Comparison of ENCODE assay signal across 38 cellular contexts in genomic region chr7:74048999-74049599, GRCh38. TPM values are rescaled to one million over a fixed set of nuclear protein-coding genes. Genes with fewer than 3 reads are reported as not detected.
"Had no signal": no experiment of that assay in that cellular context is flagged by ENCODE, and none has a peak within 500 bp of the region (broad histone marks: within the 10 kb centered on the region; RNA-seq: fewer than 3 reads in every experiment).

No MANE protein-coding gene starts in this region.

- H3K4me3 ChIP-seq: adrenal gland, ascending aorta, body of pancreas, breast epithelium, cardiac muscle cell had no signal

- H3K4me3 Mint-ChIP-seq: activated naive CD4-positive, alpha-beta T cell treated with anti-CD3 and anti-CD28 coated beads for 36 hours; activated naive CD4-positive, alpha-beta T cell treated with anti-CD3 and anti-CD28 coated beads, Interleukin-2, amount 10 ng/mL, durations not matched to agents 7 days and 5 days; activated naive CD4-positive, alpha-beta T cell treated with anti-CD3 and anti-CD28 coated beads, Interleukin-2, amount 50 U/mL, for 24 hours; activated naive CD8-positive, alpha-beta T cell; activated naive CD8-positive, alpha-beta T cell treated with anti-CD3 and anti-CD28 coated beads for 36 hours; activated naive CD8-positive, alpha-beta T cell treated with anti-CD3 and anti-CD28 coated beads, Interleukin-2, amount 10 ng/mL, durations not matched to agents 7 days and 5 days; activated naive CD8-positive, alpha-beta T cell treated with anti-CD3 and anti-CD28 coated beads, Interleukin-2, amount 50 U/mL, for 24 hours; activated T-cell treated with anti-CD3 and anti-CD28 coated beads, Interleukin-2, amount 50 U/mL, for 24 hours; activated T-cell treated with anti-CD3 and anti-CD28 coated beads, Interleukin-2, amount 50 U/mL, for 4 hours; activated T-cell treated with anti-CD3 and anti-CD28 coated beads, Interleukin-2, amount 50 U/mL, for 72 hours; activated T-helper 1 cell treated with anti-CD3 and anti-CD28 coated beads, Interleukin-12 subunit alpha, Interleukin-12 subunit beta, Interleukin-2, Interleukin-4 antibody, amounts not matched to agents 30 ng/mL and 10 ng/mL and 1 ng/mL, durations not matched to agents 14 hours and 24 hours and 36 hours; activated T-helper 17 cell treated with anti-CD3 and anti-CD28 coated beads, Interleukin-2, amount 50 U/mL, for 72 hours; brain; central memory CD8-positive, alpha-beta T cell had no signal

- H3K27me3 Mint-ChIP-seq: activated naive CD4-positive, alpha-beta T cell treated with anti-CD3 and anti-CD28 coated beads, Interleukin-2, amount 50 U/mL, for 24 hours; activated naive CD8-positive, alpha-beta T cell; activated T-cell treated with anti-CD3 and anti-CD28 coated beads, Interleukin-2, amount 50 U/mL, for 24 hours; activated T-helper 17 cell treated with anti-CD3 and anti-CD28 coated beads, Interleukin-2, amount 50 U/mL, for 72 hours; central memory CD8-positive, alpha-beta T cell had no signal

- H3K9me3 ChIP-seq: adrenal gland, ascending aorta, body of pancreas, breast epithelium had no signal

- H3K36me3 Mint-ChIP-seq: activated naive CD4-positive, alpha-beta T cell treated with anti-CD3 and anti-CD28 coated beads, Interleukin-2, amount 10 ng/mL, durations not matched to agents 7 days and 5 days; activated naive CD4-positive, alpha-beta T cell treated with anti-CD3 and anti-CD28 coated beads, Interleukin-2, amount 50 U/mL, for 24 hours; activated naive CD4-positive, alpha-beta T cell treated with anti-CD3 and anti-CD28 coated beads, Interleukin-2, amount 50 U/mL, for 72 hours; activated naive CD8-positive, alpha-beta T cell; activated naive CD8-positive, alpha-beta T cell treated with anti-CD3 and anti-CD28 coated beads for 36 hours; activated naive CD8-positive, alpha-beta T cell treated with anti-CD3 and anti-CD28 coated beads, Interleukin-2, amount 10 ng/mL, durations not matched to agents 7 days and 5 days; brain had no signal

- H3K4me1 Mint-ChIP-seq: activated naive CD4-positive, alpha-beta T cell treated with anti-CD3 and anti-CD28 coated beads, Interleukin-2, amount 10 ng/mL, durations not matched to agents 7 days and 5 days; activated naive CD4-positive, alpha-beta T cell treated with anti-CD3 and anti-CD28 coated beads, Interleukin-2, amount 50 U/mL, for 24 hours; activated naive CD8-positive, alpha-beta T cell treated with anti-CD3 and anti-CD28 coated beads for 36 hours; activated naive CD8-positive, alpha-beta T cell treated with anti-CD3 and anti-CD28 coated beads, Interleukin-2, amount 10 ng/mL, durations not matched to agents 7 days and 5 days; activated naive CD8-positive, alpha-beta T cell treated with anti-CD3 and anti-CD28 coated beads, Interleukin-2, amount 50 U/mL, for 24 hours; central memory CD8-positive, alpha-beta T cell had no signal

- H3K9me3 Mint-ChIP-seq: activated naive CD4-positive, alpha-beta T cell treated with anti-CD3 and anti-CD28 coated beads for 36 hours; activated naive CD4-positive, alpha-beta T cell treated with anti-CD3 and anti-CD28 coated beads, Interleukin-2, amount 10 ng/mL, durations not matched to agents 7 days and 5 days; activated naive CD4-positive, alpha-beta T cell treated with anti-CD3 and anti-CD28 coated beads, Interleukin-2, amount 50 U/mL, for 24 hours; activated naive CD4-positive, alpha-beta T cell treated with anti-CD3 and anti-CD28 coated beads, Interleukin-2, amount 50 U/mL, for 72 hours; activated naive CD8-positive, alpha-beta T cell treated with anti-CD3 and anti-CD28 coated beads for 36 hours; activated naive CD8-positive, alpha-beta T cell treated with anti-CD3 and anti-CD28 coated beads, Interleukin-2, amount 10 ng/mL, durations not matched to agents 7 days and 5 days; activated naive CD8-positive, alpha-beta T cell treated with anti-CD3 and anti-CD28 coated beads, Interleukin-2, amount 50 U/mL, for 24 hours; activated T-cell treated with anti-CD3 and anti-CD28 coated beads, Interleukin-2, amount 50 U/mL, for 24 hours; activated T-cell treated with anti-CD3 and anti-CD28 coated beads, Interleukin-2, amount 50 U/mL, for 4 hours; activated T-cell treated with anti-CD3 and anti-CD28 coated beads, Interleukin-2, amount 50 U/mL, for 72 hours; activated T-helper 1 cell treated with anti-CD3 and anti-CD28 coated beads, Interleukin-12 subunit alpha, Interleukin-12 subunit beta, Interleukin-2, Interleukin-4 antibody, amounts not matched to agents 30 ng/mL and 10 ng/mL and 1 ng/mL, durations not matched to agents 14 hours and 24 hours and 36 hours; activated T-helper 17 cell treated with anti-CD3 and anti-CD28 coated beads, Interleukin-2, amount 50 U/mL, for 72 hours; activated T-helper 2 cell treated with anti-CD3 and anti-CD28 coated beads, Interferon-gamma antibody, Interleukin-2, Interleukin-4, amounts not matched to agents 10 μg/mL and 5 μg/mL and 100 μg/mL, durations not matched to agents 14 hours and 24 hours and 36 hours; brain; central memory CD8-positive, alpha-beta T cell had no signal

- FAIRE-seq: astrocyte had no signal

- H3K27me3 ChIP-seq: adrenal gland, ascending aorta, body of pancreas, breast epithelium, cardiac muscle cell had no signal

- H3K27ac ChIP-seq: adrenal gland, ascending aorta, body of pancreas, brain microvascular endothelial cell, breast epithelium, cardiac muscle cell had no signal

- H3K4me1 ChIP-seq: adrenal gland, breast epithelium had no signal

- H3K36me3 ChIP-seq: adrenal gland, brain microvascular endothelial cell, breast epithelium, cardiac muscle cell had no signal

- ATAC-seq: activated naive CD4-positive, alpha-beta T cell treated with anti-CD3 and anti-CD28 coated beads, Interleukin-2, amount 50 U/mL, for 72 hours; activated naive CD8-positive, alpha-beta T cell treated with anti-CD3 and anti-CD28 coated beads, Interleukin-2, amount 50 U/mL, for 24 hours; activated T-cell treated with anti-CD3 and anti-CD28 coated beads, Interleukin-2, amount 50 U/mL, for 4 hours; activated T-cell treated with anti-CD3 and anti-CD28 coated beads, Interleukin-2, amount 50 U/mL, for 72 hours; activated T-helper 17 cell treated with anti-CD3 and anti-CD28 coated beads, Interleukin-2, amount 50 U/mL, for 72 hours; body of pancreas had no signal

- DNase-seq: activated effector memory CD4-positive, alpha-beta T cell treated with anti-CD3 and anti-CD28 coated beads, Interleukin-2, amount 50 U/mL, for 16 hours; activated effector memory CD4-positive, alpha-beta T cell treated with Interleukin-2 at 50 U/mL for 16 hours; activated gamma-delta T cell; activated gamma-delta T cell treated with Interleukin-2 at 50 U/mL for 16 hours; activated naive CD4-positive, alpha-beta T cell; activated naive CD4-positive, alpha-beta T cell treated with anti-CD3 and anti-CD28 coated beads for 36 hours; activated naive CD4-positive, alpha-beta T cell treated with anti-CD3 and anti-CD28 coated beads, Interleukin-2, amount 10 ng/mL, durations not matched to agents 7 days and 5 days; activated naive CD4-positive, alpha-beta T cell treated with anti-CD3 and anti-CD28 coated beads, Interleukin-2, amount 50 U/mL, for 16 hours; activated naive CD4-positive, alpha-beta T cell treated with Interleukin-2 at 50 U/mL for 16 hours; activated naive CD8-positive, alpha-beta T cell treated with anti-CD3 and anti-CD28 coated beads for 36 hours; activated naive CD8-positive, alpha-beta T cell treated with anti-CD3 and anti-CD28 coated beads, Interleukin-2, amount 10 ng/mL, durations not matched to agents 7 days and 5 days; activated naive CD8-positive, alpha-beta T cell treated with anti-CD3 and anti-CD28 coated beads, Interleukin-2, amount 50 U/mL, for 24 hours; activated T-cell treated with anti-CD3 and anti-CD28 coated beads, Interleukin-2, amount 50 U/mL, for 24 hours; activated T-cell treated with anti-CD3 and anti-CD28 coated beads, Interleukin-2, amount 50 U/mL, for 4 hours; activated T-cell treated with anti-CD3 and anti-CD28 coated beads, Interleukin-2, amount 50 U/mL, for 48 hours; activated T-cell treated with anti-CD3 and anti-CD28 coated beads, Interleukin-2, amount 50 U/mL, for 72 hours; adrenal gland; amniotic stem cell; amygdala; anterior cingulate cortex; aorta; body of pancreas; brain microvascular endothelial cell; caudate nucleus; central memory CD4-positive, alpha-beta T cell; cerebellar nuclear complex had no signal

- H3K27ac Mint-ChIP-seq: activated naive CD4-positive, alpha-beta T cell treated with anti-CD3 and anti-CD28 coated beads for 36 hours; activated naive CD4-positive, alpha-beta T cell treated with anti-CD3 and anti-CD28 coated beads, Interleukin-2, amount 10 ng/mL, durations not matched to agents 7 days and 5 days; activated naive CD4-positive, alpha-beta T cell treated with anti-CD3 and anti-CD28 coated beads, Interleukin-2, amount 50 U/mL, for 24 hours; activated naive CD4-positive, alpha-beta T cell treated with anti-CD3 and anti-CD28 coated beads, Interleukin-2, amount 50 U/mL, for 72 hours; activated naive CD8-positive, alpha-beta T cell; activated naive CD8-positive, alpha-beta T cell treated with anti-CD3 and anti-CD28 coated beads for 36 hours; activated naive CD8-positive, alpha-beta T cell treated with anti-CD3 and anti-CD28 coated beads, Interleukin-2, amount 10 ng/mL, durations not matched to agents 7 days and 5 days; activated naive CD8-positive, alpha-beta T cell treated with anti-CD3 and anti-CD28 coated beads, Interleukin-2, amount 50 U/mL, for 24 hours; activated T-cell treated with anti-CD3 and anti-CD28 coated beads, Interleukin-2, amount 50 U/mL, for 24 hours; activated T-cell treated with anti-CD3 and anti-CD28 coated beads, Interleukin-2, amount 50 U/mL, for 72 hours; activated T-helper 1 cell treated with anti-CD3 and anti-CD28 coated beads, Interleukin-12 subunit alpha, Interleukin-12 subunit beta, Interleukin-2, Interleukin-4 antibody, amounts not matched to agents 30 ng/mL and 10 ng/mL and 1 ng/mL, durations not matched to agents 14 hours and 24 hours and 36 hours; activated T-helper 17 cell treated with anti-CD3 and anti-CD28 coated beads, Interleukin-2, amount 50 U/mL, for 72 hours; activated T-helper 2 cell treated with anti-CD3 and anti-CD28 coated beads, Interferon-gamma antibody, Interleukin-2, Interleukin-4, amounts not matched to agents 10 μg/mL and 5 μg/mL and 100 μg/mL, durations not matched to agents 14 hours and 24 hours and 36 hours; brain had no signal

RNA-seq across cellular contexts. Expression of gene ELN, which starts 21.1 kb away (rescaled TPM):
- total RNA-seq: activated naive CD4-positive, alpha-beta T cell treated with anti-CD3 and anti-CD28 coated beads, Interleukin-2, amount 50 U/mL, for 72 hours; activated naive CD8-positive, alpha-beta T cell treated with anti-CD3 and anti-CD28 coated beads for 36 hours; activated naive CD8-positive, alpha-beta T cell treated with anti-CD3 and anti-CD28 coated beads, Interleukin-2, amount 10 ng/mL, durations not matched to agents 7 days and 5 days; activated T-cell treated with anti-CD3 and anti-CD28 coated beads, Interleukin-2, amount 50 U/mL, for 72 hours; activated T-helper 1 cell treated with anti-CD3 and anti-CD28 coated beads, Interleukin-12 subunit alpha, Interleukin-12 subunit beta, Interleukin-2, Interleukin-4 antibody, amounts not matched to agents 30 ng/mL and 10 ng/mL and 1 ng/mL, durations not matched to agents 14 hours and 24 hours and 36 hours; activated T-helper 17 cell treated with anti-CD3 and anti-CD28 coated beads, Interleukin-2, amount 50 U/mL, for 72 hours; activated T-helper 2 cell treated with anti-CD3 and anti-CD28 coated beads, Interferon-gamma antibody, Interleukin-2, Interleukin-4, amounts not matched to agents 10 μg/mL and 5 μg/mL and 100 μg/mL, durations not matched to agents 14 hours and 24 hours and 36 hours had no signal
- polyA plus RNA-seq: cardiac muscle cell had no signal
